In genomic region chr6:158205220-158205944, GRCh38 we compare ENCODE assay signal across 1 cellular context.
TF ChIP-seq lines count a peak whose summit lies in the region.

No MANE protein-coding gene starts in this region.

TF ChIP-seq in H1, 55 proteins besides CTCF, POLR2A, EP300 and RAD21:
- TF ChIP-seq, protein P1, sequence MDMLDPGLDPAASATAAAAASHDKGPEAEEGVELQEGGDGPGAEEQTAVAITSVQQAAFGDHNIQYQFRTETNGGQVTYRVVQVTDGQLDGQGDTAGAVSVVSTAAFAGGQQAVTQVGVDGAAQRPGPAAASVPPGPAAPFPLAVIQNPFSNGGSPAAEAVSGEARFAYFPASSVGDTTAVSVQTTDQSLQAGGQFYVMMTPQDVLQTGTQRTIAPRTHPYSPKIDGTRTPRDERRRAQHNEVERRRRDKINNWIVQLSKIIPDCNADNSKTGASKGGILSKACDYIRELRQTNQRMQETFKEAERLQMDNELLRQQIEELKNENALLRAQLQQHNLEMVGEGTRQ (IDR thresholded peaks at IDR 0.05; ENCODE audit: low read length), result peak; percentile 35; the same call in 1 of the 2 replicates
- TF ChIP-seq SUZ12 (IDR thresholded peaks at IDR 0.05; ENCODE audit: low read length), result no peak
- 0 out of 2 replicates have a peak, but pooled peaks have one; percentile 57 for TF ChIP-seq RXRA (IDR thresholded peaks at IDR 0.05; ENCODE audit: insufficient read depth, low read depth, low read length)
- TF ChIP-seq TCF12 (IDR thresholded peaks at IDR 0.05; ENCODE audit: low read depth, low read length), result peak; percentile 77; the same call in 1 of the 2 replicates
- 0 out of 2 replicates have a peak, but pooled peaks have one; percentile 15 for TF ChIP-seq CREB1 (IDR thresholded peaks at IDR 0.05)
